Comparison of ENCODE assay signal across 17 cellular contexts in the genomic region with DNA sequence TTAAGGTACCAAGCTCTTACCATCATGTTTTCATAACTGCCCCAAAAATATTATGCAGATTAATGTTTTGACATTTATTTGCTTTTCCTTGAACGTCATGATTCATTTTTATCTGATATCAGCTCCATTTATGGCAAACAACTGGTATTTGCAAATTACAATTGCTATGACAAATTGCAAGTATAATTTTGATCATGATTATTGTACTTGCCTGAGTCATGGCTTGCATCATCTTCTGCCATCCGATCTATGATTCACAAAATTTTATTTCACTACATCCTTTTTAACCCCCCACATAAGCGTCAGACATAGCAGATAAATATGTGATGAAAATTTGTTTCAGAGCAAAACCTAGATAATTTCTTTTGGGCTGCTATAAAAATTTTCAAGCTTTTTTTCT.
DNase-seq lines count a peak whose midpoint lies in the region; ATAC-seq and TF ChIP-seq lines count a peak whose summit lies in the region.
"Had no signal": no experiment of that assay in that cellular context is flagged by ENCODE, and none has a peak within 500 bp of the region (broad histone marks: within the 10 kb centered on the region; RNA-seq: fewer than 3 reads in every experiment).

No MANE protein-coding gene starts in this region.

- H3K4me3 ChIP-seq in fibroblast of pulmonary artery (replicated peaks; ENCODE audit: low read depth, low read length), result no peak overlapping the region
- H3K4me3 ChIP-seq: adrenal gland, coronary artery had no signal

- ATAC-seq in SK-N-SH treated with all-trans-retinoic acid at 6 μM for 48 hours, result peak; percentile 44; the same call in 1 of the 3 replicates
- no peak for ATAC-seq in HG03025 (IDR thresholded peaks at IDR 0.05; ENCODE audit: low FRiP score, unreplicated experiment)
- ATAC-seq: sciatic nerve; stimulated activated effector memory CD8-positive, alpha-beta T cell treated with anti-CD3 and anti-CD28 coated beads, Interleukin-12 subunit alpha, Interleukin-12 subunit beta, amount 100 ng/mL, for 72 hours had no signal

- DNase-seq in A172 (ENCODE audit: low spot score), result peak; percentile 79
- peak; percentile 94 for DNase-seq in HCEC 1CT
- DNase-seq in fibroblast of pulmonary artery (ENCODE audit: low read depth), result peak; percentile 86
- no peak for DNase-seq in activated CD4-positive, alpha-beta T cell treated with anti-CD3 and anti-CD28 coated beads for 1 hour
- DNase-seq in inferior parietal cortex (ENCODE audit: extremely low spot score), result no peak
- no peak for DNase-seq in activated naive CD4-positive, alpha-beta T cell (lab: John Stamatoyannopoulos, UW)
- DNase-seq: ACHN, adrenal gland, Karpas-422, NCI-H187 treated with DMSO at 0.1 percent for 48 hours, NCI-H774, Right ventricle myocardium superior had no signal

- TF ChIP-seq CTCF in fibroblast of pulmonary artery (IDR thresholded peaks at IDR 0.05; ENCODE audit: low read length, missing control alignments), result no peak

TF ChIP-seq in SK-N-SH treated with all-trans-retinoic acid at 6 μM for 48 hours, 23 proteins besides CTCF, POLR2A, EP300 and RAD21:
- TF ChIP-seq CSDC2 (CRISPR knock-in tag; IDR thresholded peaks at IDR 0.05) (no peak; the same call in 1 of the 2 replicates), BACH2 (CRISPR knock-in tag; IDR thresholded peaks at IDR 0.05; ENCODE audit: borderline replicate concordance) (no peak), ZFP30 (CRISPR knock-in tag; IDR thresholded peaks at IDR 0.05) (no peak), ZFP3 (CRISPR knock-in tag; IDR thresholded peaks at IDR 0.05) (peak; percentile 85), ARNTL (CRISPR knock-in tag; IDR thresholded peaks at IDR 0.05; ENCODE audit: borderline replicate concordance, low read depth) (no peak), OSR1 (CRISPR knock-in tag; IDR thresholded peaks at IDR 0.05) (no peak), TSHZ2 (CRISPR knock-in tag; IDR thresholded peaks at IDR 0.05) (no peak), TOX (CRISPR knock-in tag; IDR thresholded peaks at IDR 0.05; ENCODE audit: borderline replicate concordance) (no peak), RARB (CRISPR knock-in tag; IDR thresholded peaks at IDR 0.05) (no peak), ISL1 (CRISPR knock-in tag; IDR thresholded peaks at IDR 0.05) (peak; percentile 98), ZNF565 (CRISPR knock-in tag; conservative IDR thresholded peaks at IDR 0.05; ENCODE audit: low read depth) (no peak), TCF4 (CRISPR knock-in tag; IDR thresholded peaks at IDR 0.05; ENCODE audit: borderline replicate concordance) (peak; percentile 60), ZNF8 (CRISPR knock-in tag; IDR thresholded peaks at IDR 0.05) (0 out of 2 replicates have a peak, but pooled peaks have one; percentile 5), SNAI2 (CRISPR knock-in tag; IDR thresholded peaks at IDR 0.05) (peak; percentile 77; the same call in 1 of the 2 replicates), ZC3H10 (CRISPR knock-in tag; IDR thresholded peaks at IDR 0.05) (no peak), PPARA (CRISPR knock-in tag; IDR thresholded peaks at IDR 0.05; ENCODE audit: borderline replicate concordance) (no peak), ESRRG (CRISPR knock-in tag; IDR thresholded peaks at IDR 0.05) (peak; percentile 78; the same call in 1 of the 2 replicates), ZNF70 (CRISPR knock-in tag; IDR thresholded peaks at IDR 0.05) (no peak), CSRNP3 (CRISPR knock-in tag; IDR thresholded peaks at IDR 0.05) (peak; percentile 76; the same call in 1 of the 2 replicates), GLIS3 (CRISPR knock-in tag; IDR thresholded peaks at IDR 0.05) (no peak; the same call in 1 of the 2 replicates)
- TF ChIP-seq, protein P1, sequence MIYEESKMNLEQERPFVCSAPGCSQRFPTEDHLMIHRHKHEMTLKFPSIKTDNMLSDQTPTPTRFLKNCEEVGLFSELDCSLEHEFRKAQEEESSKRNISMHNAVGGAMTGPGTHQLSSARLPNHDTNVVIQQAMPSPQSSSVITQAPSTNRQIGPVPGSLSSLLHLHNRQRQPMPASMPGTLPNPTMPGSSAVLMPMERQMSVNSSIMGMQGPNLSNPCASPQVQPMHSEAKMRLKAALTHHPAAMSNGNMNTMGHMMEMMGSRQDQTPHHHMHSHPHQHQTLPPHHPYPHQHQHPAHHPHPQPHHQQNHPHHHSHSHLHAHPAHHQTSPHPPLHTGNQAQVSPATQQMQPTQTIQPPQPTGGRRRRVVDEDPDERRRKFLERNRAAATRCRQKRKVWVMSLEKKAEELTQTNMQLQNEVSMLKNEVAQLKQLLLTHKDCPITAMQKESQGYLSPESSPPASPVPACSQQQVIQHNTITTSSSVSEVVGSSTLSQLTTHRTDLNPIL (CRISPR knock-in tag; IDR thresholded peaks at IDR 0.05; ENCODE audit: low read depth), result peak; percentile 97
- TF ChIP-seq, protein P2, sequence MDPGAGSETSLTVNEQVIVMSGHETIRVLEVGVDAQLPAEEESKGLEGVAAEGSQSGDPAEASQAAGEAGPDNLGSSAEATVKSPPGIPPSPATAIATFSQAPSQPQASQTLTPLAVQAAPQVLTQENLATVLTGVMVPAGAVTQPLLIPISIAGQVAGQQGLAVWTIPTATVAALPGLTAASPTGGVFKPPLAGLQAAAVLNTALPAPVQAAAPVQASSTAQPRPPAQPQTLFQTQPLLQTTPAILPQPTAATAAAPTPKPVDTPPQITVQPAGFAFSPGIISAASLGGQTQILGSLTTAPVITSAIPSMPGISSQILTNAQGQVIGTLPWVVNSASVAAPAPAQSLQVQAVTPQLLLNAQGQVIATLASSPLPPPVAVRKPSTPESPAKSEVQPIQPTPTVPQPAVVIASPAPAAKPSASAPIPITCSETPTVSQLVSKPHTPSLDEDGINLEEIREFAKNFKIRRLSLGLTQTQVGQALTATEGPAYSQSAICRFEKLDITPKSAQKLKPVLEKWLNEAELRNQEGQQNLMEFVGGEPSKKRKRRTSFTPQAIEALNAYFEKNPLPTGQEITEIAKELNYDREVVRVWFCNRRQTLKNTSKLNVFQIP (CRISPR knock-in tag; IDR thresholded peaks at IDR 0.05; ENCODE audit: borderline replicate concordance, low read depth), result no peak
- TF ChIP-seq, protein P3, sequence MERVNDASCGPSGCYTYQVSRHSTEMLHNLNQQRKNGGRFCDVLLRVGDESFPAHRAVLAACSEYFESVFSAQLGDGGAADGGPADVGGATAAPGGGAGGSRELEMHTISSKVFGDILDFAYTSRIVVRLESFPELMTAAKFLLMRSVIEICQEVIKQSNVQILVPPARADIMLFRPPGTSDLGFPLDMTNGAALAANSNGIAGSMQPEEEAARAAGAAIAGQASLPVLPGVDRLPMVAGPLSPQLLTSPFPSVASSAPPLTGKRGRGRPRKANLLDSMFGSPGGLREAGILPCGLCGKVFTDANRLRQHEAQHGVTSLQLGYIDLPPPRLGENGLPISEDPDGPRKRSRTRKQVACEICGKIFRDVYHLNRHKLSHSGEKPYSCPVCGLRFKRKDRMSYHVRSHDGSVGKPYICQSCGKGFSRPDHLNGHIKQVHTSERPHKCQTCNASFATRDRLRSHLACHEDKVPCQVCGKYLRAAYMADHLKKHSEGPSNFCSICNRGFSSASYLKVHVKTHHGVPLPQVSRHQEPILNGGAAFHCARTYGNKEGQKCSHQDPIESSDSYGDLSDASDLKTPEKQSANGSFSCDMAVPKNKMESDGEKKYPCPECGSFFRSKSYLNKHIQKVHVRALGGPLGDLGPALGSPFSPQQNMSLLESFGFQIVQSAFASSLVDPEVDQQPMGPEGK (CRISPR knock-in tag; IDR thresholded peaks at IDR 0.05; ENCODE audit: borderline replicate concordance), result peak; percentile 87; the same call in 1 of the 2 replicates

Comparison
In these comparisons a context has a peak if more than half of its experiments do, and no peak if none do; other contexts are left out.
1. DNase-seq: peak in A172 (single experiment), HCEC 1CT (single experiment) and fibroblast of pulmonary artery (single experiment); none in activated CD4-positive, alpha-beta T cell treated with anti-CD3 and anti-CD28 coated beads for 1 hour (single experiment), inferior parietal cortex (single experiment) and activated naive CD4-positive, alpha-beta T cell (0 of 4).